In genomic region chr7:115831371-115831770, GRCh38 we compare ENCODE assay signal across 19 cellular contexts.
DNase-seq lines count a peak whose midpoint lies in the region; ATAC-seq, FAIRE-seq and TF ChIP-seq lines count a peak whose summit lies in the region.
"Had no signal": no experiment of that assay in that cellular context is flagged by ENCODE, and none has a peak within 500 bp of the region (broad histone marks: within the 10 kb centered on the region; RNA-seq: fewer than 3 reads in every experiment).

No MANE protein-coding gene starts in this region.

- TF ChIP-seq POLR2A in GM12892 (IDR thresholded peaks at IDR 0.05; ENCODE audit: low read depth, low read length), result no peak

- no peak for FAIRE-seq in GM12892 (lab: Jason Lieb, UNC)
- FAIRE-seq: GM18507, H54 had no signal

- no peak for TF ChIP-seq CTCF in colonic mucosa (IDR thresholded peaks at IDR 0.05)

- no peaks in the 10 kb centered on the region for H3K4me1 ChIP-seq in colonic mucosa

- DNase-seq in NCI-H748 (lab: John Stamatoyannopoulos, UW; ENCODE audit: unreplicated experiment), result peak; percentile 14
- DNase-seq in NCI-H748 treated with DMSO at 0.1 percent for 48 hours (lab: John Stamatoyannopoulos, UW), result no peak
- DNase-seq in Kasumi-1 (lab: John Stamatoyannopoulos, UW), result peak; percentile 87 to 92
- DNase-seq in OCI-M1 (lab: John Stamatoyannopoulos, UW), result peak; percentile 2
- DNase-seq in GM12892 (ENCODE audit: insufficient read length), result no peak
- no peak for DNase-seq in Right ventricle myocardium inferior (ENCODE audit: missing footprints)
- DNase-seq in colonic mucosa, result no peak
- DNase-seq: 8988T, NCI-H1417, NCI-H187 treated with DMSO at 0.1 percent for 48 hours, NCI-H2171 treated with DMSO at 0.1 percent for 48 hours, NCI-H446 treated with DMSO at 0.1 percent for 48 hours, NCI-H774, SHP77 treated with DMSO at 0.1 percent for 48 hours, SW 1271 had no signal

- H3K4me3 ChIP-seq in colonic mucosa, result no peak overlapping the region

- no peaks in the 10 kb centered on the region for H3K27me3 ChIP-seq in colonic mucosa

- no peak overlapping the region for H3K27ac ChIP-seq in colonic mucosa
- H3K27ac ChIP-seq: KMS-11 had no signal

- intact Hi-C loops in Right ventricle myocardium inferior (cut with DNase I) (no loop called here), colonic mucosa (cut with DNase I) (no loop called here)

- ATAC-seq in HG03469 (IDR thresholded peaks at IDR 0.05; ENCODE audit: unreplicated experiment), result no peak
- ATAC-seq in Right ventricle myocardium inferior, result no peak

- no peaks in the 10 kb centered on the region for H3K36me3 ChIP-seq in colonic mucosa

- no peaks in the 10 kb centered on the region for H3K9me3 ChIP-seq in colonic mucosa

- H3K9ac ChIP-seq in colonic mucosa (ENCODE audit: low read depth in 2 of 2, low read length in 2 of 2), result no peak overlapping the region
- H3K9ac ChIP-seq: KMS-11 had no signal

Comparison
In these comparisons a context has a peak if more than half of its experiments do, and no peak if none do; other contexts are left out.
1. DNase-seq: peak in NCI-H748 (single experiment), Kasumi-1 (2 of 2) and OCI-M1 (single experiment); none in NCI-H748 treated with DMSO at 0.1 percent for 48 hours (single experiment), GM12892 (single experiment), Right ventricle myocardium inferior (single experiment) and colonic mucosa (single experiment).